Comparison of ENCODE assay signal across 17 cellular contexts in genomic region chr3:195884691-195885035, GRCh38.
"Had no signal": no experiment of that assay in that cellular context is flagged by ENCODE, and none has a peak within 500 bp of the region (broad histone marks: within the 10 kb centered on the region; RNA-seq: fewer than 3 reads in every experiment).

No MANE protein-coding gene starts in this region.

- H3K27ac ChIP-seq: ovary had no signal

- H3K36me3 ChIP-seq: ovary had no signal

- H3K27me3 ChIP-seq: dorsolateral prefrontal cortex, ovary, tibial nerve had no signal

- DNase-seq: activated CD4-positive, alpha-beta memory T cell treated with anti-CD3 and anti-CD28 coated beads, Interleukin-2, amount 10 ng/mL, durations not matched to agents 7 days and 5 days; activated CD4-positive, alpha-beta T cell treated with anti-CD3 and anti-CD28 coated beads for 48 hours; activated CD4-positive, CD25-positive, alpha-beta regulatory T cell; activated CD8-positive, alpha-beta memory T cell treated with anti-CD3 and anti-CD28 coated beads, Interleukin-2, amount 10 ng/mL, durations not matched to agents 7 days and 5 days; activated naive CD4-positive, alpha-beta T cell; activated naive CD8-positive, alpha-beta T cell treated with anti-CD3 and anti-CD28 coated beads for 36 hours; activated T-cell treated with anti-CD3 and anti-CD28 coated beads, Interleukin-2, amount 50 U/mL, for 1 hour; amniotic stem cell; caudate nucleus; foreskin melanocyte; midbrain; ovary; stimulated activated naive CD8-positive, alpha-beta T cell treated with anti-CD3 and anti-CD28 coated beads, Interleukin-15, Interleukin-2, amounts not matched to agents 100 U/mL and 50 U/mL, for 24 hours; T-helper 1 cell; T-helper 9 cell had no signal

- H3K4me3 ChIP-seq: dorsolateral prefrontal cortex, ovary, tibial nerve had no signal

- ATAC-seq: activated CD8-positive, alpha-beta memory T cell treated with anti-CD3 and anti-CD28 coated beads, Interleukin-2, amount 10 ng/mL, durations not matched to agents 7 days and 5 days; stimulated activated naive CD8-positive, alpha-beta T cell treated with anti-CD3 and anti-CD28 coated beads, Interleukin-15, Interleukin-2, amounts not matched to agents 100 U/mL and 50 U/mL, for 24 hours had no signal

- H3K9me3 ChIP-seq: ovary, tibial nerve had no signal
